Comparison of ENCODE assay signal across 16 cellular contexts in genomic region chr14:59253527-59253926, GRCh38.
DNase-seq lines count a peak whose midpoint lies in the region; ATAC-seq and TF ChIP-seq lines count a peak whose summit lies in the region.
"Had no signal": no experiment of that assay in that cellular context is flagged by ENCODE, and none has a peak within 500 bp of the region (broad histone marks: within the 10 kb centered on the region; RNA-seq: fewer than 3 reads in every experiment).

No MANE protein-coding gene starts in this region.

- H3K27ac ChIP-seq in A673 (ENCODE audit: low read depth, low read length, poor library complexity, severe bottlenecking) (peak overlapping the region; percentile 1), gastroesophageal sphincter (peak overlapping the region; percentile 82 to 91 (median 88)), gastrocnemius medialis (peak overlapping the region; percentile 60 to 80 (median 70))

- no peak overlapping the region for H3K4me3 ChIP-seq in A673 (ENCODE audit: low read depth, low read length, poor library complexity, severe bottlenecking)
- no peak overlapping the region for H3K4me3 ChIP-seq in gastroesophageal sphincter
- H3K4me3 ChIP-seq in gastrocnemius medialis: no peak overlapping the region
- H3K4me3 ChIP-seq: body of pancreas, MG63 had no signal

- TF ChIP-seq POLR2A in gastroesophageal sphincter (IDR thresholded peaks at IDR 0.05) (no peak), gastrocnemius medialis (IDR thresholded peaks at IDR 0.05) (no peak)

- in situ Hi-C loops in gastrocnemius medialis (cut with MboI; ENCODE audit: low sequenced_read_pairs in 4 of 4): no loop called here

- intact Hi-C loops in A673 (cut with micrococcal nuclease; ENCODE audit: unreplicated experiment) (no loop called here), gastrocnemius medialis (cut with DNase I; ENCODE audit: low total_unique reads) (no loop called here)

- TF ChIP-seq CTCF in A673 (conservative IDR thresholded peaks at IDR 0.05; ENCODE audit: low read depth, low read length): no peak
- no peak for TF ChIP-seq CTCF in gastroesophageal sphincter (IDR thresholded peaks at IDR 0.05)
- no peak for TF ChIP-seq CTCF in gastrocnemius medialis (IDR thresholded peaks at IDR 0.05 in 4 of 5, conservative IDR thresholded peaks at IDR 0.05 in 1 of 5)

- H3K27me3 ChIP-seq in A673 (replicated peaks; ENCODE audit: insufficient read depth, low read depth, low read length, poor library complexity): no peaks in the 10 kb centered on the region
- H3K27me3 ChIP-seq in gastroesophageal sphincter: no peaks in the 10 kb centered on the region
- no peaks in the 10 kb centered on the region for H3K27me3 ChIP-seq in gastrocnemius medialis
- H3K27me3 ChIP-seq: body of pancreas, MG63 had no signal

- ATAC-seq in gastroesophageal sphincter (no peak), gastrocnemius medialis (no peak)
- ATAC-seq in stimulated activated naive CD8-positive, alpha-beta T cell treated with anti-CD3 and anti-CD28 coated beads, Interleukin-15, Interleukin-2, amounts not matched to agents 100 U/mL and 50 U/mL, for 24 hours: no peak
- ATAC-seq: natural killer cell treated with Interleukin-12 subunit alpha and Interleukin-12 subunit beta and Interleukin-15 and Interleukin-18, amount 100 ng/mL, for 72 hours had no signal

- POLR2A ChIA-PET in A673 (lab: Charles Lee; ENCODE audit: low non-redundant PET): no interaction called here

- no TSS peak for BruUV-seq in A673 (replicated peaks; lab: Mats Ljungman, UMichigan)

- H3K9me3 ChIP-seq in A673 (ENCODE audit: low read depth, low read length, poor library complexity, severe bottlenecking): no peaks in the 10 kb centered on the region
- no peaks in the 10 kb centered on the region for H3K9me3 ChIP-seq in gastroesophageal sphincter
- no peaks in the 10 kb centered on the region for H3K9me3 ChIP-seq in gastrocnemius medialis
- H3K9me3 ChIP-seq: body of pancreas, MG63 had no signal

- CTCF ChIA-PET in A673 (lab: Charles Lee): no interaction called here

- DNase-seq in A673 (ENCODE audit: low spot score) (no peak), NOMO-1 treated with DMSO at 0.1 percent for 48 hours (lab: John Stamatoyannopoulos, UW; ENCODE audit: unreplicated experiment) (peak; percentile 76), gastrocnemius medialis (no peak), NK-92 (lab: John Stamatoyannopoulos, UW; ENCODE audit: unreplicated experiment) (no peak), NCI-H526 treated with DMSO at 0.1 percent for 48 hours (lab: John Stamatoyannopoulos, UW) (no peak), SIG-M5 (lab: John Stamatoyannopoulos, UW) (no peak)
- DNase-seq in stimulated activated naive CD8-positive, alpha-beta T cell treated with anti-CD3 and anti-CD28 coated beads, Interleukin-15, Interleukin-2, amounts not matched to agents 100 U/mL and 50 U/mL, for 24 hours: no peak
- DNase-seq: activated CD4-positive, alpha-beta T cell treated with anti-CD3 and anti-CD28 coated beads for 4 hours; activated CD8-positive, alpha-beta memory T cell treated with anti-CD3 and anti-CD28 coated beads, Interleukin-2, amount 50 U/mL, for 48 hours; activated naive CD4-positive, alpha-beta T cell treated with anti-CD3 and anti-CD28 coated beads for 36 hours; body of pancreas; MG63; NCI-H748 treated with DMSO at 0.1 percent for 48 hours; T-helper 9 cell had no signal

- H3K4me1 ChIP-seq in A673 (ENCODE audit: insufficient read depth, low read length, poor library complexity, severe bottlenecking): peaks cover 22% of the 10 kb centered on the region
- peaks cover 38 to 93% (median 44%) of the 10 kb centered on the region in 3 donors for H3K4me1 ChIP-seq in gastroesophageal sphincter
- peaks cover 22 to 35% of the 10 kb centered on the region in 2 donors for H3K4me1 ChIP-seq in gastrocnemius medialis

- TF ChIP-seq EP300 in gastroesophageal sphincter (IDR thresholded peaks at IDR 0.05): no peak

- H3K36me3 ChIP-seq in A673 (ENCODE audit: insufficient read depth, low read length, poor library complexity, severe bottlenecking) (no peaks in the 10 kb centered on the region), gastroesophageal sphincter (no peaks in the 10 kb centered on the region), gastrocnemius medialis (no peaks in the 10 kb centered on the region)
- H3K36me3 ChIP-seq: MG63 had no signal

Comparison
In these comparisons a context has a peak if more than half of its experiments do, and no peak if none do; other contexts are left out.
1. H3K27ac ChIP-seq: peak in every context shown above with its lines; median percentile 88 in gastroesophageal sphincter; 70 in gastrocnemius medialis; 1 in A673.